10 cellular contexts compared by ENCODE assay signal in the genomic region with DNA sequence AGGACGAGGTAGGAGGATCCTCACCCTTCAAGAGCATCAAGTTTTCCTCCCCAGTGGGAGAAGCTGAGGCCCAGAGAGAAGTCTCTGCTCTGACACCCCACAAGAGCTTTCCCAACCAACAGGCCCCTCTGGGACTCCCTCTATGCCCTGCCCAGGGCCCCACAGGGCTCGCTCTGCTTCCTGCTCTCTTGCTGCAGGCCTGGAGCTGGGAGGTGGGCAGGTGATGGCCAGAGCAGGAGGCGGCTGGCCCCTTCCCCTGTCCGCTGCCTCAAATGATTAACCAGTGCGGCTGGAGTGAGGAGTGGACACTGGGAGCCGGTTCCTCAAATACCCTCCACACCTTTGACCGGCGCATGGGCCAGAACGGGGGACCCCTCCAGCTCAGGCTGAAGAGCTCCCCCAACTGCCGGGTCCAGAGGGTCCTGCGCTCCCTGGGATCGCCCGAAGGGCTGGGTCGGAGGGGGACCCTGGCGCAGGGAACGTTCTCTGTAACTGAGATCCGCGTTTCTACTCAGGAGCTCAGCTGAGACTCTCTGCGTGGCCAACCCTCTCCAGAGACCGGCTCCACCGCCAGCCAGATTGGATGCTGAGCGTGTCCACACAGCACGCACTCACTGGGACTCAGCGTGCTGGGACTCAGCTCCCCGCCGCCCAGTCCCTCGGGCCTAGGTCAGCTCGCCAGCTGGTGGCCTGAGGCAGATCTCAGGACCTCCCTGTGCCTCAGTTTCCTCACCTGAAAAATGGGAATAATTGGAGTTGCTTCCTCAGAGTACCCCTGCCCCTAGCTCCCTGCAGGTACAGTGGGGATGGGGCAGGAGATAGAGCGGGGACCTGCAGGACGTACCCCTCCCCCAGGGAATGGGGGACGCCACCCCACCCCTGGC. TPM values are rescaled to one million over a fixed set of nuclear protein-coding genes. Genes with fewer than 3 reads are reported as not detected.
DNase-seq lines count a peak whose midpoint lies in the region; ATAC-seq, FAIRE-seq and TF ChIP-seq lines count a peak whose summit lies in the region.
"Had no signal": no experiment of that assay in that cellular context is flagged by ENCODE, and none has a peak within 500 bp of the region (broad histone marks: within the 10 kb centered on the region; RNA-seq: fewer than 3 reads in every experiment).

No MANE protein-coding gene starts in this region.

- H3K4me2 ChIP-seq in SK-N-SH: no peak overlapping the region

- TF ChIP-seq RAD21 in SK-N-SH (IDR thresholded peaks at IDR 0.05; ENCODE audit: low read length): no peak

- DNase-seq in SK-N-SH: no peak
- DNase-seq in NAMALWA (ENCODE audit: low spot score): peak; percentile 43
- peak; percentile 74 for DNase-seq in endodermal cell
- peak; percentile 9 for DNase-seq in small intestine
- no peak for DNase-seq in mesothelial cell of epicardium (ENCODE audit: low spot score in 2 of 2, unreplicated experiment in 2 of 2)
- DNase-seq in dermis blood vessel endothelial cell: no peak
- no peak for DNase-seq in hypothalamus (lab: John Stamatoyannopoulos, UW)
- DNase-seq: sigmoid colon had no signal

- no peak overlapping the region for H3K4me3 ChIP-seq in SK-N-SH (ENCODE audit: low read depth in 2 of 2, low read length in 1 of 2)
- H3K4me3 ChIP-seq in endodermal cell (ENCODE audit: low read length): no peak overlapping the region
- H3K4me3 ChIP-seq in small intestine (ENCODE audit: low read depth in 1 of 2, low read length in 2 of 2): no peak overlapping the region
- H3K4me3 ChIP-seq: lung, sigmoid colon had no signal

- H3K27me3 ChIP-seq in SK-N-SH (ENCODE audit: insufficient read depth) (peaks cover 77% of the 10 kb centered on the region), endodermal cell (ENCODE audit: control insufficient read depth, insufficient read depth, low read length, poor library complexity, severe bottlenecking) (peaks cover 93% of the 10 kb centered on the region), small intestine (ENCODE audit: control insufficient read depth in 2 of 2, insufficient read depth in 2 of 2, low read length in 2 of 2) (peaks cover 13 to 45% of the 10 kb centered on the region in 2 donors)

- H3F3A ChIP-seq in SK-N-SH (replicated peaks; ENCODE audit: insufficient read depth): peaks cover 8% of the 10 kb centered on the region

- H4K20me1 ChIP-seq in SK-N-SH (ENCODE audit: insufficient read depth): peaks cover 33% of the 10 kb centered on the region; the same call in 1 of the 2 replicates

- TF ChIP-seq CTCF in SK-N-SH (IDR thresholded peaks at IDR 0.05): no peak
- no peak for TF ChIP-seq CTCF in endodermal cell (conservative IDR thresholded peaks at IDR 0.05)
- no peak for TF ChIP-seq CTCF in mesothelial cell of epicardium (IDR thresholded peaks at IDR 0.05; ENCODE audit: unreplicated experiment)

- no peaks in the 10 kb centered on the region for H3K36me3 Mint-ChIP-seq in endodermal cell (ENCODE audit: low read depth)
- no peaks in the 10 kb centered on the region for H3K36me3 Mint-ChIP-seq in mesothelial cell of epicardium

- CTCF ChIA-PET in SK-N-SH (lab: Yijun Ruan, JAX): interaction anchor here (1.1 to 1.7 kb wide), 6 partner anchors 14 to 200 kb away, joined by 3 to 12 read pairs (median 4); no protein-coding TSS in a partner anchor

- H3K9me3 Mint-ChIP-seq in endodermal cell: no peaks in the 10 kb centered on the region
- no peaks in the 10 kb centered on the region for H3K9me3 Mint-ChIP-seq in mesothelial cell of epicardium

- no peaks in the 10 kb centered on the region for H3K9me3 ChIP-seq in SK-N-SH
- no peaks in the 10 kb centered on the region for H3K9me3 ChIP-seq in endodermal cell (ENCODE audit: control insufficient read depth, low read length)
- no peaks in the 10 kb centered on the region for H3K9me3 ChIP-seq in small intestine (ENCODE audit: control insufficient read depth, low read depth)
- H3K9me3 ChIP-seq: sigmoid colon had no signal

- H3K9ac ChIP-seq in SK-N-SH (no peak overlapping the region), endodermal cell (ENCODE audit: extremely low read depth, low read length, poor library complexity, severe bottlenecking) (no peak overlapping the region)

- H3K27me3 Mint-ChIP-seq in endodermal cell (ENCODE audit: insufficient read depth) (peaks cover 94% of the 10 kb centered on the region), mesothelial cell of epicardium (ENCODE audit: low read depth) (peaks cover 81% of the 10 kb centered on the region)

- WGBS in SK-N-SH (ENCODE audit: low lambda C conversion rate): 10% methylated on average over 10 of the region's 31 CpGs
- 5 to 8% methylated on average over 14 to 30 of the region's 31 CpGs for WGBS in endodermal cell (ENCODE audit: insufficient coverage in 1 of 2, insufficient read length in 1 of 2), 2 experiments
- WGBS in small intestine, 3 donors: 5 to 9% (median 7%) methylated on average over 25 to 31 of the region's 31 CpGs

- H2AFZ ChIP-seq in SK-N-SH (ENCODE audit: low read depth): no peak overlapping the region

- H3K27ac ChIP-seq in SK-N-SH (ENCODE audit: low read depth in 2 of 2, low read length in 1 of 2): no peak overlapping the region
- no peak overlapping the region for H3K27ac ChIP-seq in endodermal cell (ENCODE audit: low read depth, low read length)
- H3K27ac ChIP-seq in small intestine (ENCODE audit: low read depth in 1 of 2, low read length in 1 of 2): no peak overlapping the region
- H3K27ac ChIP-seq: sigmoid colon had no signal

- H3K4me3 Mint-ChIP-seq in endodermal cell: no peak overlapping the region
- no peak overlapping the region for H3K4me3 Mint-ChIP-seq in mesothelial cell of epicardium

- no peak for FAIRE-seq in small intestine (lab: Jason Lieb, UNC)

- H3K9me2 ChIP-seq in SK-N-SH: no peaks in the 10 kb centered on the region

- no peak overlapping the region for H3K27ac Mint-ChIP-seq in endodermal cell
- H3K27ac Mint-ChIP-seq in mesothelial cell of epicardium: no peak overlapping the region

- H3K36me3 ChIP-seq in SK-N-SH (replicated peaks in 1 of 2; ENCODE audit: control insufficient read depth in 1 of 2, insufficient read depth in 2 of 2, low read length in 1 of 2) (no peaks in the 10 kb centered on the region), endodermal cell (ENCODE audit: control insufficient read depth, insufficient read depth, low read length) (no peaks in the 10 kb centered on the region), small intestine (ENCODE audit: control insufficient read depth in 2 of 2, insufficient read depth in 2 of 2, low read length in 2 of 2) (no peaks in the 10 kb centered on the region)
- H3K36me3 ChIP-seq: sigmoid colon had no signal

- no peak for TF ChIP-seq EP300 in SK-N-SH (IDR thresholded peaks at IDR 0.05; ENCODE audit: borderline replicate concordance in 1 of 2, low read depth in 1 of 2, low read length in 1 of 2)

- POLR2A ChIA-PET in SK-N-SH (lab: Yijun Ruan, JAX): no interaction called here

- peak; percentile 77 for ATAC-seq in SK-N-SH treated with all-trans-retinoic acid at 6 μM for 48 hours

- no peaks in the 10 kb centered on the region for H3K4me1 ChIP-seq in SK-N-SH (ENCODE audit: control insufficient read depth in 1 of 2, insufficient read depth in 2 of 2, low read depth in 1 of 2, low read length in 1 of 2)
- no peaks in the 10 kb centered on the region for H3K4me1 ChIP-seq in endodermal cell (ENCODE audit: control insufficient read depth, insufficient read depth, low read length)
- H3K4me1 ChIP-seq in small intestine (ENCODE audit: control insufficient read depth in 2 of 2, insufficient read depth in 1 of 2, low read depth in 1 of 2, low read length in 1 of 2): peaks cover 0 to 13% of the 10 kb centered on the region in 2 donors

- no peaks in the 10 kb centered on the region for H3K79me2 ChIP-seq in SK-N-SH (ENCODE audit: insufficient read depth)

- no peaks in the 10 kb centered on the region for H3K4me1 Mint-ChIP-seq in endodermal cell
- H3K4me1 Mint-ChIP-seq in mesothelial cell of epicardium: peaks cover 4% of the 10 kb centered on the region

TF ChIP-seq in SK-N-SH treated with all-trans-retinoic acid at 6 μM for 48 hours, 23 proteins besides CTCF, POLR2A, EP300 and RAD21 (continues in another document):
- no peak for TF ChIP-seq TCF4 (CRISPR knock-in tag; IDR thresholded peaks at IDR 0.05; ENCODE audit: borderline replicate concordance)
- no peak for TF ChIP-seq ZFP3 (CRISPR knock-in tag; IDR thresholded peaks at IDR 0.05)

TF ChIP-seq in SK-N-SH, 30 proteins besides CTCF, POLR2A, EP300 and RAD21 (continues in another document):
- TF ChIP-seq, protein P1, sequence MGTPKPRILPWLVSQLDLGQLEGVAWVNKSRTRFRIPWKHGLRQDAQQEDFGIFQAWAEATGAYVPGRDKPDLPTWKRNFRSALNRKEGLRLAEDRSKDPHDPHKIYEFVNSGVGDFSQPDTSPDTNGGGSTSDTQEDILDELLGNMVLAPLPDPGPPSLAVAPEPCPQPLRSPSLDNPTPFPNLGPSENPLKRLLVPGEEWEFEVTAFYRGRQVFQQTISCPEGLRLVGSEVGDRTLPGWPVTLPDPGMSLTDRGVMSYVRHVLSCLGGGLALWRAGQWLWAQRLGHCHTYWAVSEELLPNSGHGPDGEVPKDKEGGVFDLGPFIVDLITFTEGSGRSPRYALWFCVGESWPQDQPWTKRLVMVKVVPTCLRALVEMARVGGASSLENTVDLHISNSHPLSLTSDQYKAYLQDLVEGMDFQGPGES (IDR thresholded peaks at IDR 0.05; ENCODE audit: low read depth, low read length): no peak
- no peak for TF ChIP-seq TEAD4 (IDR thresholded peaks at IDR 0.05; ENCODE audit: borderline replicate concordance, insufficient read depth)
- TF ChIP-seq FOSL2 (IDR thresholded peaks at IDR 0.05; ENCODE audit: borderline replicate concordance, low read depth): no peak

RNA-seq across cellular contexts. Expression of a gene that starts 6.7 kb away (rescaled TPM):
- polyA plus RNA-seq in SK-N-SH (2012; rRNA removed) (not detected in 2 replicates), small intestine (under 1 TPM; under 0.01 to 0.22 (median 0.07) TPM)
- not detected in 2 replicates for polyA plus RNA-seq in SK-N-SH (2012; cell fraction: cytosol; rRNA removed)
- not detected in 2 replicates for polyA plus RNA-seq in SK-N-SH (2012; cell fraction: nucleus; rRNA removed)
- total RNA-seq in endodermal cell (under 1 TPM in 1 of 2 donors, not detected in 1; 0.04 TPM), mesothelial cell of epicardium (not detected in 3 replicates), dermis blood vessel endothelial cell (not detected in 2 replicates)
- 0.32 TPM for polyA plus RNA-seq in endodermal cell (2013, experiment 1 of 2)
- polyA plus RNA-seq in endodermal cell (2013, experiment 2 of 2): 0.29 TPM
- total RNA-seq: lung, sigmoid colon had no signal
- polyA plus RNA-seq: lung, sigmoid colon had no signal

Comparison
In these comparisons a context has a peak if more than half of its experiments do, and no peak if none do; other contexts are left out.
1. DNase-seq: peak in NAMALWA (single experiment), endodermal cell (single experiment) and small intestine (single experiment); none in SK-N-SH (single experiment), mesothelial cell of epicardium (0 of 2), dermis blood vessel endothelial cell (single experiment) and hypothalamus (0 of 51).